ENCODE assay signal across 1 cellular context in the genomic region with DNA sequence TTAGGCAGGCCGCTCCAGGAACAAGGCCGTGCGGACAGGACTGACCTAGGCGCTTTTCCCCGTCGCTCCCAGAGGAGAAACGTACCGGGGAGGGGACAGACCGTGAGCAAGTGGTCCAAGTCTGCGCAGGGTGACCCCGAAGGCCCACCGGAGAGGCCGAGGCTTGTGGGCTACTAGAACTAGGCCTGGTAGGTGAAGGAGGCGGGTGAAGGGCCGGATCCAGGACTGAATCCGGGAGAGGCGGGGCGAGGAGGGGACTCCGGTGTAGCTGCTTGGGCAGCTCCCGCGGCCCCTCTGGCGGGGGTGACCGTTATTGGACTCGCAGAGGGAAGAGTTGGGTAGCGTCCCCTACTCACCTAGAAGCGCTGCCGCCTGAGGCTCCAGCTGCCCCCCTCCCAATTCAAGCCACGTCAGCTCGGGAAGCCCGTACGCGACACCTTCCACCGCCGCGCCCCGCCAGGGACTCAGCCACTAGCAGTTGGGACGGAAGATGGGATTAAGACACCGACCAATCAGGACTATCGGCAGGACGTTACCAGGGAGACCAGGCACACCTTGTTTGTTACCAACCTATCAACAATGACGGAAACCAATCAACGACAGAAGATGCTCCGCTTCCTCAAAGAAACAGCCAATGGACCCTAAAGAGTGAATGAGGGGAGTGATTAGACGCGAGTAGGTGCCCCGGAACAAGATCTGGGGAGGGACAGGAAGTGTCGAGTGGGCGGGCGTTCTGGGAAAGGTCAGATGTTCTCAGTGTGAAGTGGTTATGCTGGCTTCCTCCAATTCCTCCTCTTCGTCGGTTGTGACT.
A peak's percentile ranks its signal among the peaks of the same experiment; 100 is the strongest.
TF ChIP-seq lines count a peak whose summit lies in the region.

A gene with protein sequence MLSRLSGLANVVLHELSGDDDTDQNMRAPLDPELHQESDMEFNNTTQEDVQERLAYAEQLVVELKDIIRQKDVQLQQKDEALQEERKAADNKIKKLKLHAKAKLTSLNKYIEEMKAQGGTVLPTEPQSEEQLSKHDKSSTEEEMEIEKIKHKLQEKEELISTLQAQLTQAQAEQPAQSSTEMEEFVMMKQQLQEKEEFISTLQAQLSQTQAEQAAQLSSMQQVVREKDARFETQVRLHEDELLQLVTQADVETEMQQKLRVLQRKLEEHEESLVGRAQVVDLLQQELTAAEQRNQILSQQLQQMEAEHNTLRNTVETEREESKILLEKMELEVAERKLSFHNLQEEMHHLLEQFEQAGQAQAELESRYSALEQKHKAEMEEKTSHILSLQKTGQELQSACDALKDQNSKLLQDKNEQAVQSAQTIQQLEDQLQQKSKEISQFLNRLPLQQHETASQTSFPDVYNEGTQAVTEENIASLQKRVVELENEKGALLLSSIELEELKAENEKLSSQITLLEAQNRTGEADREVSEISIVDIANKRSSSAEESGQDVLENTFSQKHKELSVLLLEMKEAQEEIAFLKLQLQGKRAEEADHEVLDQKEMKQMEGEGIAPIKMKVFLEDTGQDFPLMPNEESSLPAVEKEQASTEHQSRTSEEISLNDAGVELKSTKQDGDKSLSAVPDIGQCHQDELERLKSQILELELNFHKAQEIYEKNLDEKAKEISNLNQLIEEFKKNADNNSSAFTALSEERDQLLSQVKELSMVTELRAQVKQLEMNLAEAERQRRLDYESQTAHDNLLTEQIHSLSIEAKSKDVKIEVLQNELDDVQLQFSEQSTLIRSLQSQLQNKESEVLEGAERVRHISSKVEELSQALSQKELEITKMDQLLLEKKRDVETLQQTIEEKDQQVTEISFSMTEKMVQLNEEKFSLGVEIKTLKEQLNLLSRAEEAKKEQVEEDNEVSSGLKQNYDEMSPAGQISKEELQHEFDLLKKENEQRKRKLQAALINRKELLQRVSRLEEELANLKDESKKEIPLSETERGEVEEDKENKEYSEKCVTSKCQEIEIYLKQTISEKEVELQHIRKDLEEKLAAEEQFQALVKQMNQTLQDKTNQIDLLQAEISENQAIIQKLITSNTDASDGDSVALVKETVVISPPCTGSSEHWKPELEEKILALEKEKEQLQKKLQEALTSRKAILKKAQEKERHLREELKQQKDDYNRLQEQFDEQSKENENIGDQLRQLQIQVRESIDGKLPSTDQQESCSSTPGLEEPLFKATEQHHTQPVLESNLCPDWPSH (N-terminal part only) (minus strand): TSS at position 466 of the 811 bp plus-strand sequence. CDS start 18,770 bp downstream, outside the sequence.

TF ChIP-seq in A549, 52 proteins besides CTCF, POLR2A, EP300 and RAD21 (continued from another document):
- TF ChIP-seq ATOH8 (CRISPR knock-in tag; IDR thresholded peaks at IDR 0.05; ENCODE audit: low read depth) (no peak), HOXB13 (CRISPR knock-in tag; IDR thresholded peaks at IDR 0.05; ENCODE audit: low read depth) (no peak), MAZ (IDR thresholded peaks at IDR 0.05; ENCODE audit: borderline replicate concordance, low read depth, low read length) (no peak), MAFK (IDR thresholded peaks at IDR 0.05; ENCODE audit: partially characterized antibody) (peak; percentile 62), TFCP2L1 (CRISPR knock-in tag; IDR thresholded peaks at IDR 0.05) (peak; percentile 79; the same call in 1 of the 2 replicates), ZC3H11A (IDR thresholded peaks at IDR 0.05) (no peak), ELK1 (IDR thresholded peaks at IDR 0.05; ENCODE audit: low read depth, low read length) (no peak), NPAS2 (CRISPR knock-in tag; IDR thresholded peaks at IDR 0.05; ENCODE audit: borderline replicate concordance) (no peak), SMC3 (IDR thresholded peaks at IDR 0.05) (no peak), ESRRA (IDR thresholded peaks at IDR 0.05; ENCODE audit: borderline replicate concordance, low read length) (no peak), USF2 (IDR thresholded peaks at IDR 0.05) (no peak), EHF (CRISPR knock-in tag; IDR thresholded peaks at IDR 0.05) (no peak), RNF2 (IDR thresholded peaks at IDR 0.05; ENCODE audit: borderline replicate concordance, low read depth) (no peak), CHD4 (IDR thresholded peaks at IDR 0.05; ENCODE audit: borderline replicate concordance) (no peak)
- TF ChIP-seq, protein P1, sequence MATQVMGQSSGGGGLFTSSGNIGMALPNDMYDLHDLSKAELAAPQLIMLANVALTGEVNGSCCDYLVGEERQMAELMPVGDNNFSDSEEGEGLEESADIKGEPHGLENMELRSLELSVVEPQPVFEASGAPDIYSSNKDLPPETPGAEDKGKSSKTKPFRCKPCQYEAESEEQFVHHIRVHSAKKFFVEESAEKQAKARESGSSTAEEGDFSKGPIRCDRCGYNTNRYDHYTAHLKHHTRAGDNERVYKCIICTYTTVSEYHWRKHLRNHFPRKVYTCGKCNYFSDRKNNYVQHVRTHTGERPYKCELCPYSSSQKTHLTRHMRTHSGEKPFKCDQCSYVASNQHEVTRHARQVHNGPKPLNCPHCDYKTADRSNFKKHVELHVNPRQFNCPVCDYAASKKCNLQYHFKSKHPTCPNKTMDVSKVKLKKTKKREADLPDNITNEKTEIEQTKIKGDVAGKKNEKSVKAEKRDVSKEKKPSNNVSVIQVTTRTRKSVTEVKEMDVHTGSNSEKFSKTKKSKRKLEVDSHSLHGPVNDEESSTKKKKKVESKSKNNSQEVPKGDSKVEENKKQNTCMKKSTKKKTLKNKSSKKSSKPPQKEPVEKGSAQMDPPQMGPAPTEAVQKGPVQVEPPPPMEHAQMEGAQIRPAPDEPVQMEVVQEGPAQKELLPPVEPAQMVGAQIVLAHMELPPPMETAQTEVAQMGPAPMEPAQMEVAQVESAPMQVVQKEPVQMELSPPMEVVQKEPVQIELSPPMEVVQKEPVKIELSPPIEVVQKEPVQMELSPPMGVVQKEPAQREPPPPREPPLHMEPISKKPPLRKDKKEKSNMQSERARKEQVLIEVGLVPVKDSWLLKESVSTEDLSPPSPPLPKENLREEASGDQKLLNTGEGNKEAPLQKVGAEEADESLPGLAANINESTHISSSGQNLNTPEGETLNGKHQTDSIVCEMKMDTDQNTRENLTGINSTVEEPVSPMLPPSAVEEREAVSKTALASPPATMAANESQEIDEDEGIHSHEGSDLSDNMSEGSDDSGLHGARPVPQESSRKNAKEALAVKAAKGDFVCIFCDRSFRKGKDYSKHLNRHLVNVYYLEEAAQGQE (IDR thresholded peaks at IDR 0.05): no peak
